Comparison of ENCODE assay signal across 12 cellular contexts in genomic region chr20:25032065-25032477, GRCh38. TPM values are rescaled to one million over a fixed set of nuclear protein-coding genes. Genes with fewer than 3 reads are reported as not detected.
DNase-seq lines count a peak whose midpoint lies in the region; ATAC-seq and TF ChIP-seq lines count a peak whose summit lies in the region.
"Had no signal": no experiment of that assay in that cellular context is flagged by ENCODE, and none has a peak within 500 bp of the region (broad histone marks: within the 10 kb centered on the region; RNA-seq: fewer than 3 reads in every experiment).

No MANE protein-coding gene starts in this region.

- H2AFZ ChIP-seq in mammary epithelial cell (ENCODE audit: low read depth, low read length) (no peak overlapping the region), SK-N-SH (ENCODE audit: low read depth) (no peak overlapping the region)
- H2AFZ ChIP-seq: PC-9 had no signal

- H4K20me1 ChIP-seq in mammary epithelial cell (ENCODE audit: insufficient read depth, low read length) (no peaks in the 10 kb centered on the region), SK-N-SH (ENCODE audit: insufficient read depth) (no peaks in the 10 kb centered on the region)

- H3K27ac ChIP-seq in mammary epithelial cell (ENCODE audit: insufficient read depth, low read depth, low read length) (no peak overlapping the region), psoas muscle (peak overlapping the region; percentile 54), SK-N-SH (ENCODE audit: low read depth in 2 of 2, low read length in 1 of 2) (no peak overlapping the region)
- H3K27ac ChIP-seq: PC-9 had no signal

- ATAC-seq in psoas muscle: peak; percentile 12 to 22 (median 18)
- no peak for ATAC-seq in GM21447 (IDR thresholded peaks at IDR 0.05; ENCODE audit: unreplicated experiment)

- no peaks in the 10 kb centered on the region for H3K36me3 ChIP-seq in mammary epithelial cell (ENCODE audit: insufficient read depth, low read length)
- H3K36me3 ChIP-seq in psoas muscle (ENCODE audit: insufficient read depth in 1 of 2, low read depth in 1 of 2): peaks cover 0 to 21% of the 10 kb centered on the region in 2 donors
- H3K36me3 ChIP-seq in SK-N-SH (replicated peaks in 1 of 2; ENCODE audit: control insufficient read depth in 1 of 2, insufficient read depth in 2 of 2, low read length in 1 of 2): no peaks in the 10 kb centered on the region

- TF ChIP-seq EP300 in SK-N-SH (IDR thresholded peaks at IDR 0.05; ENCODE audit: borderline replicate concordance in 1 of 2, low read depth in 1 of 2, low read length in 1 of 2): no peak

- dilution Hi-C loops in mammary epithelial cell (cut with HindIII; ENCODE audit: low sequenced_read_pairs): no loop called here

- TF ChIP-seq RAD21 in SK-N-SH (IDR thresholded peaks at IDR 0.05; ENCODE audit: low read length): no peak

- POLR2A ChIA-PET in SK-N-SH (lab: Yijun Ruan, JAX): no interaction called here

- intact Hi-C loops in mammary epithelial cell (cut with micrococcal nuclease) (no loop called here), psoas muscle (cut with DNase I) (loop anchor here in 1 of 2 donors (5.0 kb wide), 1 partner anchor 35 kb away; no protein-coding TSS in a partner anchor)

- in situ Hi-C loops in mammary epithelial cell (cut with MboI; ENCODE audit: low sequenced_read_pairs in 2 of 2) (no loop called here), ACHN (cut with HindIII; ENCODE audit: low pct_ligation_motif_present, low pct_unique_long_range_greater_than_20kb, low sequenced_read_pairs) (no loop called here)

- H3K79me2 ChIP-seq in mammary epithelial cell (ENCODE audit: insufficient read depth, low read length) (no peaks in the 10 kb centered on the region), SK-N-SH (ENCODE audit: insufficient read depth) (no peaks in the 10 kb centered on the region)

- peak; percentile 75 for DNase-seq in COLO829 (ENCODE audit: low spot score)
- no peak for DNase-seq in mammary epithelial cell
- DNase-seq in inferior parietal cortex (ENCODE audit: extremely low spot score): peak; percentile 47
- peak in 1 of 2 donors; percentile 8 for DNase-seq in psoas muscle
- no peak for DNase-seq in SK-N-SH
- no peak for DNase-seq in stimulated activated naive CD4-positive, alpha-beta T cell (lab: John Stamatoyannopoulos, UW)
- DNase-seq in ACHN: no peak
- DNase-seq: activated CD4-positive, alpha-beta T cell treated with anti-CD3 and anti-CD28 coated beads, Interleukin-2, amount 50 U/mL, for 1 hour; naive B cell; PC-9 had no signal

- H3F3A ChIP-seq in SK-N-SH (replicated peaks; ENCODE audit: insufficient read depth): no peaks in the 10 kb centered on the region

- no peak for TF ChIP-seq CTCF in mammary epithelial cell (conservative IDR thresholded peaks at IDR 0.05 in 1 of 2, IDR thresholded peaks at IDR 0.05 in 1 of 2; ENCODE audit: extremely low read depth in 1 of 2, insufficient read depth in 1 of 2, low read depth in 1 of 2, low read length in 2 of 2)
- TF ChIP-seq CTCF in psoas muscle (IDR thresholded peaks at IDR 0.05): no peak
- TF ChIP-seq CTCF in SK-N-SH (IDR thresholded peaks at IDR 0.05): no peak

- H3K9me3 ChIP-seq in mammary epithelial cell (replicated peaks; ENCODE audit: insufficient read depth, low read length) (no peaks in the 10 kb centered on the region), psoas muscle (no peaks in the 10 kb centered on the region), SK-N-SH (no peaks in the 10 kb centered on the region)

- no TSS peak for BruUV-seq in mammary epithelial cell (replicated peaks; lab: Mats Ljungman, UMichigan)

- H3K27me3 ChIP-seq in mammary epithelial cell (ENCODE audit: insufficient read depth, low read length) (no peaks in the 10 kb centered on the region), psoas muscle (ENCODE audit: insufficient read depth in 3 of 3, low read length in 2 of 3) (no peaks in the 10 kb centered on the region), SK-N-SH (ENCODE audit: insufficient read depth) (no peaks in the 10 kb centered on the region)

- no peaks in the 10 kb centered on the region for H3K9me2 ChIP-seq in SK-N-SH

- CTCF ChIA-PET in mammary epithelial cell (lab: Charles Lee; ENCODE audit: low non-redundant PET) (no interaction called here), SK-N-SH (lab: Yijun Ruan, JAX) (interaction anchor here (0.9 kb wide), 1 partner anchor 9 kb away, joined by 3 read pairs; no protein-coding TSS in a partner anchor)

- WGBS in mammary epithelial cell (ENCODE audit: low coverage, missing lambda C conversion rate): 94% methylated on average over 16 of the region's 16 CpGs
- 90 to 94% (median 90%) methylated on average over 16 of the region's 16 CpGs for WGBS in psoas muscle, 3 donors
- 91% methylated on average over 15 of the region's 16 CpGs for WGBS in SK-N-SH (ENCODE audit: low lambda C conversion rate)

- H3K9ac ChIP-seq in mammary epithelial cell (ENCODE audit: insufficient read depth, low read length) (no peak overlapping the region), SK-N-SH (no peak overlapping the region)

- peaks cover 16% of the 10 kb centered on the region for H3K4me1 ChIP-seq in mammary epithelial cell (ENCODE audit: insufficient read depth, low read length)
- H3K4me1 ChIP-seq in psoas muscle: peaks cover 43% of the 10 kb centered on the region
- H3K4me1 ChIP-seq in SK-N-SH (ENCODE audit: control insufficient read depth in 1 of 2, insufficient read depth in 2 of 2, low read depth in 1 of 2, low read length in 1 of 2): peaks cover 0 to 6% of the 10 kb centered on the region in 2 experiments; a peak in 1 of 4 replicates

- H3K4me3 ChIP-seq in mammary epithelial cell (replicated peaks in 1 of 3; ENCODE audit: insufficient read depth in 1 of 3, low read depth in 2 of 3, low read length in 3 of 3): no peak overlapping the region
- H3K4me3 ChIP-seq in psoas muscle: no peak overlapping the region
- no peak overlapping the region for H3K4me3 ChIP-seq in SK-N-SH (ENCODE audit: low read depth in 2 of 2, low read length in 1 of 2)
- H3K4me3 ChIP-seq: PC-9 had no signal

- peak overlapping the region; percentile 66 for H3K4me2 ChIP-seq in mammary epithelial cell (ENCODE audit: insufficient read depth, low read depth, low read length)
- H3K4me2 ChIP-seq in SK-N-SH: no peak overlapping the region
- H3K4me2 ChIP-seq: PC-9 had no signal

TF ChIP-seq in SK-N-SH, 30 proteins besides CTCF, POLR2A, EP300 and RAD21 (continues in another document):
- TF ChIP-seq POLR2AphosphoS5 (IDR thresholded peaks at IDR 0.05; ENCODE audit: low read depth, low read length): no peak
- TF ChIP-seq FOSL2 (IDR thresholded peaks at IDR 0.05; ENCODE audit: borderline replicate concordance, low read depth): no peak
- TF ChIP-seq ELF1 (IDR thresholded peaks at IDR 0.05): no peak
- no peak for TF ChIP-seq FOXJ3 (CRISPR knock-in tag; IDR thresholded peaks at IDR 0.05)
- TF ChIP-seq SMC3 (IDR thresholded peaks at IDR 0.05; ENCODE audit: low read depth, low read length): no peak
- TF ChIP-seq CHD2 (IDR thresholded peaks at IDR 0.05; ENCODE audit: low read length, partially characterized antibody): no peak
- TF ChIP-seq GABPA (IDR thresholded peaks at IDR 0.05; ENCODE audit: low read depth): no peak
- TF ChIP-seq RFX5 (IDR thresholded peaks at IDR 0.05; ENCODE audit: low read length): no peak
- TF ChIP-seq, protein P1, sequence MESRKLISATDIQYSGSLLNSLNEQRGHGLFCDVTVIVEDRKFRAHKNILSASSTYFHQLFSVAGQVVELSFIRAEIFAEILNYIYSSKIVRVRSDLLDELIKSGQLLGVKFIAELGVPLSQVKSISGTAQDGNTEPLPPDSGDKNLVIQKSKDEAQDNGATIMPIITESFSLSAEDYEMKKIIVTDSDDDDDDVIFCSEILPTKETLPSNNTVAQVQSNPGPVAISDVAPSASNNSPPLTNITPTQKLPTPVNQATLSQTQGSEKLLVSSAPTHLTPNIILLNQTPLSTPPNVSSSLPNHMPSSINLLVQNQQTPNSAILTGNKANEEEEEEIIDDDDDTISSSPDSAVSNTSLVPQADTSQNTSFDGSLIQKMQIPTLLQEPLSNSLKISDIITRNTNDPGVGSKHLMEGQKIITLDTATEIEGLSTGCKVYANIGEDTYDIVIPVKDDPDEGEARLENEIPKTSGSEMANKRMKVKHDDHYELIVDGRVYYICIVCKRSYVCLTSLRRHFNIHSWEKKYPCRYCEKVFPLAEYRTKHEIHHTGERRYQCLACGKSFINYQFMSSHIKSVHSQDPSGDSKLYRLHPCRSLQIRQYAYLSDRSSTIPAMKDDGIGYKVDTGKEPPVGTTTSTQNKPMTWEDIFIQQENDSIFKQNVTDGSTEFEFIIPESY (IDR thresholded peaks at IDR 0.05; ENCODE audit: borderline replicate concordance, low read depth): no peak
- TF ChIP-seq, protein P2, sequence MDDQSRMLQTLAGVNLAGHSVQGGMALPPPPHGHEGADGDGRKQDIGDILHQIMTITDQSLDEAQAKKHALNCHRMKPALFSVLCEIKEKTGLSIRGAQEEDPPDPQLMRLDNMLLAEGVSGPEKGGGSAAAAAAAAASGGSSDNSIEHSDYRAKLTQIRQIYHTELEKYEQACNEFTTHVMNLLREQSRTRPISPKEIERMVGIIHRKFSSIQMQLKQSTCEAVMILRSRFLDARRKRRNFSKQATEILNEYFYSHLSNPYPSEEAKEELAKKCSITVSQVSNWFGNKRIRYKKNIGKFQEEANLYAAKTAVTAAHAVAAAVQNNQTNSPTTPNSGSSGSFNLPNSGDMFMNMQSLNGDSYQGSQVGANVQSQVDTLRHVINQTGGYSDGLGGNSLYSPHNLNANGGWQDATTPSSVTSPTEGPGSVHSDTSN (IDR thresholded peaks at IDR 0.05): no peak

RNA-seq across cellular contexts. Expression of gene ACSS1, which starts 25.9 kb away (rescaled TPM):
- total RNA-seq in mammary epithelial cell: 1 to 10 TPM; 1.2 to 3.5 TPM
- polyA plus RNA-seq in mammary epithelial cell: 2.2 TPM
- polyA minus RNA-seq in mammary epithelial cell: 3.2 TPM
- total RNA-seq in psoas muscle: 10 to 100 TPM; 16.8 to 53.3 (median 39.0) TPM
- 10 to 100 TPM in 2 of 3 donors, 1 to 10 TPM in 1; 8.8 to 15.1 (median 12.2) TPM for polyA plus RNA-seq in psoas muscle
- 1.3 and 2.0 TPM in 2 replicates for polyA plus RNA-seq in SK-N-SH (2012; rRNA removed)
- polyA plus RNA-seq in SK-N-SH (2012; cell fraction: cytosol; rRNA removed): 0.68 and 1.2 TPM in 2 replicates
- polyA plus RNA-seq in SK-N-SH (2012; cell fraction: nucleus; rRNA removed): 3.3 and 4.9 TPM in 2 replicates

RNA-seq across cellular contexts. Expression of gene APMAP, which starts 39.5 kb away (rescaled TPM):
- total RNA-seq in mammary epithelial cell (100 to 1,000 TPM in 1 of 2 donors, 10 to 100 TPM in 1; 74.6 to 104 TPM), psoas muscle (10 to 100 TPM; 19.9 to 44.5 (median 24.2) TPM)
- polyA plus RNA-seq in mammary epithelial cell (66.1 TPM), psoas muscle (10 to 100 TPM; 25.5 to 31.2 (median 30.3) TPM), SK-N-SH (2012; rRNA removed) (107 and 115 TPM in 2 replicates)
- 30.9 TPM for polyA minus RNA-seq in mammary epithelial cell
- polyA plus RNA-seq in SK-N-SH (2012; cell fraction: cytosol; rRNA removed): 123 and 130 TPM in 2 replicates
- polyA plus RNA-seq in SK-N-SH (2012; cell fraction: nucleus; rRNA removed): 81.8 and 94.1 TPM in 2 replicates

RNA-seq across cellular contexts. Expression of gene VSX1, which starts 49.9 kb away (rescaled TPM):
- total RNA-seq in mammary epithelial cell (not detected), psoas muscle (under 1 TPM in 3 of 4 donors, not detected in 1; 0.41 to 0.52 (median 0.48) TPM)
- polyA plus RNA-seq in mammary epithelial cell (not detected), psoas muscle (under 1 TPM; 0.04 to 0.07 (median 0.05) TPM), SK-N-SH (2012; rRNA removed) (not detected in 2 replicates)
- polyA minus RNA-seq in mammary epithelial cell: not detected
- not detected in 2 replicates for polyA plus RNA-seq in SK-N-SH (2012; cell fraction: cytosol; rRNA removed)
- not detected in 2 replicates for polyA plus RNA-seq in SK-N-SH (2012; cell fraction: nucleus; rRNA removed)
- total RNA-seq: T-helper 2 cell treated with Interferon-gamma antibody and Interleukin-4, amounts not matched to agents 100 ng/mL and 5 ng/mL, for 36 hours had no signal

Comparison
In these comparisons a context has a peak if more than half of its experiments do, and no peak if none do; other contexts are left out.
1. DNase-seq: peak in COLO829 (single experiment) and inferior parietal cortex (single experiment); none in mammary epithelial cell (single experiment), SK-N-SH (single experiment), stimulated activated naive CD4-positive, alpha-beta T cell (0 of 6) and ACHN (single experiment).